Comparison of ENCODE assay signal across 15 cellular contexts in genomic region chr6:44704240-44705150, GRCh38.
DNase-seq lines count a peak whose midpoint lies in the region; ATAC-seq and TF ChIP-seq lines count a peak whose summit lies in the region.
"Had no signal": no experiment of that assay in that cellular context is flagged by ENCODE, and none has a peak within 500 bp of the region (broad histone marks: within the 10 kb centered on the region; RNA-seq: fewer than 3 reads in every experiment).

No MANE protein-coding gene starts in this region.

- TF ChIP-seq POLR2A in lower leg skin (IDR thresholded peaks at IDR 0.05) = no peak

- no peaks in the 10 kb centered on the region for H3K27me3 Mint-ChIP-seq in natural killer cell treated with Interleukin-12 subunit alpha and Interleukin-12 subunit beta and Interleukin-15 and Interleukin-18, amount 100 ng/mL, for 72 hours
- H3K27me3 Mint-ChIP-seq in natural killer cell (ENCODE audit: low read depth in 2 of 2) = no peaks in the 10 kb centered on the region
- H3K27me3 Mint-ChIP-seq in activated naive CD8-positive, alpha-beta T cell treated with anti-CD3 and anti-CD28 coated beads for 36 hours = no peaks in the 10 kb centered on the region
- H3K27me3 Mint-ChIP-seq in stimulated activated naive CD8-positive, alpha-beta T cell treated with anti-CD3 and anti-CD28 coated beads, Interleukin-15, amount 100 ng/mL, for 72 hours = no peaks in the 10 kb centered on the region
- H3K27me3 Mint-ChIP-seq in naive thymus-derived CD8-positive, alpha-beta T cell = no peaks in the 10 kb centered on the region

- H3K36me3 Mint-ChIP-seq in natural killer cell treated with Interleukin-12 subunit alpha and Interleukin-12 subunit beta and Interleukin-15 and Interleukin-18, amount 100 ng/mL, for 72 hours = peaks cover 6% of the 10 kb centered on the region
- no peaks in the 10 kb centered on the region for H3K36me3 Mint-ChIP-seq in natural killer cell
- H3K36me3 Mint-ChIP-seq in activated naive CD8-positive, alpha-beta T cell treated with anti-CD3 and anti-CD28 coated beads for 36 hours = peaks cover 6% of the 10 kb centered on the region
- H3K36me3 Mint-ChIP-seq in naive thymus-derived CD8-positive, alpha-beta T cell = peaks cover 0 to 15% (median 3%) of the 10 kb centered on the region in 3 donors

- peak overlapping the region; percentile 89 for H3K27ac ChIP-seq in KMS-11
- H3K27ac ChIP-seq: adrenal gland, dorsolateral prefrontal cortex had no signal

- H3K79me2 ChIP-seq in KMS-11 (ENCODE audit: insufficient read depth, low read depth) = no peaks in the 10 kb centered on the region

- peak overlapping the region; percentile 82 for H2AFZ ChIP-seq in KMS-11 (ENCODE audit: low read depth)

- POLR2A ChIA-PET in naive thymus-derived CD8-positive, alpha-beta T cell (lab: Charles Lee) = interaction anchor here (0.6 kb wide), 1 partner anchor 48 kb away, joined by 3 read pairs; no protein-coding TSS in a partner anchor

- WGBS in lower leg skin, 2 donors = 94% methylated on average over 15 of the region's 15 CpGs

- no peak for DNase-seq in natural killer cell treated with Interleukin-12 subunit alpha and Interleukin-12 subunit beta and Interleukin-15 and Interleukin-18, amount 100 ng/mL, for 72 hours (ENCODE audit: low spot score)
- DNase-seq in natural killer cell (no peak), SIG-M5 (lab: John Stamatoyannopoulos, UW) (no peak), lower leg skin (ENCODE audit: low spot score in 2 of 2) (no peak)
- no peak for DNase-seq in activated naive CD8-positive, alpha-beta T cell treated with anti-CD3 and anti-CD28 coated beads for 36 hours
- peak in 1 of 2 donors; percentile 58 for DNase-seq in stimulated activated naive CD8-positive, alpha-beta T cell treated with anti-CD3 and anti-CD28 coated beads, Interleukin-15, amount 100 ng/mL, for 72 hours
- no peak for DNase-seq in naive thymus-derived CD8-positive, alpha-beta T cell
- DNase-seq: adrenal gland, DMS79 treated with DMSO at 0.1 percent for 48 hours, dorsolateral prefrontal cortex, left colon, NCI-H1436 treated with DMSO at 0.1 percent for 48 hours, nucleus accumbens, T1000 had no signal

- H3K4me1 Mint-ChIP-seq in natural killer cell treated with Interleukin-12 subunit alpha and Interleukin-12 subunit beta and Interleukin-15 and Interleukin-18, amount 100 ng/mL, for 72 hours (ENCODE audit: low read depth in 2 of 2) = peaks cover 4 to 33% of the 10 kb centered on the region in 2 donors
- H3K4me1 Mint-ChIP-seq in natural killer cell = no peaks in the 10 kb centered on the region
- H3K4me1 Mint-ChIP-seq in activated naive CD8-positive, alpha-beta T cell treated with anti-CD3 and anti-CD28 coated beads for 36 hours = peaks cover 8% of the 10 kb centered on the region
- H3K4me1 Mint-ChIP-seq in stimulated activated naive CD8-positive, alpha-beta T cell treated with anti-CD3 and anti-CD28 coated beads, Interleukin-15, amount 100 ng/mL, for 72 hours = peaks cover 18% of the 10 kb centered on the region
- peaks cover 1 to 7% (median 4%) of the 10 kb centered on the region in 4 donors for H3K4me1 Mint-ChIP-seq in naive thymus-derived CD8-positive, alpha-beta T cell

- intact Hi-C loops in natural killer cell (cut with micrococcal nuclease) = no loop called here
- intact Hi-C loops in lower leg skin (cut with DNase I; ENCODE audit: low total_unique reads) = no loop called here

- peaks cover 3% of the 10 kb centered on the region for H3K9me3 Mint-ChIP-seq in natural killer cell treated with Interleukin-12 subunit alpha and Interleukin-12 subunit beta and Interleukin-15 and Interleukin-18, amount 100 ng/mL, for 72 hours
- H3K9me3 Mint-ChIP-seq in natural killer cell = peaks cover 0 to 2% of the 10 kb centered on the region in 2 donors
- peaks cover 7% of the 10 kb centered on the region for H3K9me3 Mint-ChIP-seq in activated naive CD8-positive, alpha-beta T cell treated with anti-CD3 and anti-CD28 coated beads for 36 hours
- peaks cover 14 to 16% of the 10 kb centered on the region in 2 donors for H3K9me3 Mint-ChIP-seq in stimulated activated naive CD8-positive, alpha-beta T cell treated with anti-CD3 and anti-CD28 coated beads, Interleukin-15, amount 100 ng/mL, for 72 hours
- peaks cover 0 to 10% (median 0%) of the 10 kb centered on the region in 9 donors for H3K9me3 Mint-ChIP-seq in naive thymus-derived CD8-positive, alpha-beta T cell

- TF ChIP-seq CTCF in natural killer cell (IDR thresholded peaks at IDR 0.05) = no peak
- no peak for TF ChIP-seq CTCF in KMS-11 (conservative IDR thresholded peaks at IDR 0.05; ENCODE audit: low read depth, low read length)
- no peak for TF ChIP-seq CTCF in lower leg skin (IDR thresholded peaks at IDR 0.05)

- H3K36me3 ChIP-seq in KMS-11 (ENCODE audit: insufficient read depth) = no peaks in the 10 kb centered on the region
- H3K36me3 ChIP-seq: adrenal gland had no signal

- H3K27ac Mint-ChIP-seq in natural killer cell treated with Interleukin-12 subunit alpha and Interleukin-12 subunit beta and Interleukin-15 and Interleukin-18, amount 100 ng/mL, for 72 hours = peak overlapping the region in 1 of 2 donors; percentile 92
- H3K27ac Mint-ChIP-seq in natural killer cell = no peak overlapping the region
- peak overlapping the region; percentile 9 for H3K27ac Mint-ChIP-seq in activated naive CD8-positive, alpha-beta T cell treated with anti-CD3 and anti-CD28 coated beads for 36 hours
- peak overlapping the region in 1 of 2 donors; percentile 4 for H3K27ac Mint-ChIP-seq in stimulated activated naive CD8-positive, alpha-beta T cell treated with anti-CD3 and anti-CD28 coated beads, Interleukin-15, amount 100 ng/mL, for 72 hours
- H3K27ac Mint-ChIP-seq in naive thymus-derived CD8-positive, alpha-beta T cell = peak overlapping the region in 1 of 10 donors; percentile 25

- peak; percentile 51 to 88 for ATAC-seq in natural killer cell treated with Interleukin-12 subunit alpha and Interleukin-12 subunit beta and Interleukin-15 and Interleukin-18, amount 100 ng/mL, for 72 hours
- ATAC-seq in natural killer cell = no peak
- ATAC-seq in stimulated activated naive CD8-positive, alpha-beta T cell treated with anti-CD3 and anti-CD28 coated beads, Interleukin-15, amount 100 ng/mL, for 72 hours = peak; percentile 88
- ATAC-seq in naive thymus-derived CD8-positive, alpha-beta T cell = no peak
- ATAC-seq: left colon had no signal

- H4K20me1 ChIP-seq in KMS-11 (ENCODE audit: insufficient read depth) = no peaks in the 10 kb centered on the region

- H3K27me3 ChIP-seq in KMS-11 (ENCODE audit: insufficient read depth, low read depth) = no peaks in the 10 kb centered on the region
- H3K27me3 ChIP-seq: adrenal gland had no signal

- peak overlapping the region; percentile 61 for H3K4me3 Mint-ChIP-seq in natural killer cell treated with Interleukin-12 subunit alpha and Interleukin-12 subunit beta and Interleukin-15 and Interleukin-18, amount 100 ng/mL, for 72 hours
- no peak overlapping the region for H3K4me3 Mint-ChIP-seq in natural killer cell
- no peak overlapping the region for H3K4me3 Mint-ChIP-seq in activated naive CD8-positive, alpha-beta T cell treated with anti-CD3 and anti-CD28 coated beads for 36 hours
- no peak overlapping the region for H3K4me3 Mint-ChIP-seq in stimulated activated naive CD8-positive, alpha-beta T cell treated with anti-CD3 and anti-CD28 coated beads, Interleukin-15, amount 100 ng/mL, for 72 hours
- no peak overlapping the region for H3K4me3 Mint-ChIP-seq in naive thymus-derived CD8-positive, alpha-beta T cell

- peaks cover 64% of the 10 kb centered on the region for H3K4me1 ChIP-seq in KMS-11 (ENCODE audit: low read depth, poor library complexity, severe bottlenecking)
- H3K4me1 ChIP-seq: adrenal gland had no signal

- H3K9ac ChIP-seq in KMS-11 = peak overlapping the region; percentile 37; the same call in 1 of the 2 replicates

- H3K4me2 ChIP-seq in KMS-11 = peak overlapping the region; percentile 93

- no peak overlapping the region for H3K4me3 ChIP-seq in KMS-11 (IDR thresholded peaks at IDR 0.05; ENCODE audit: insufficient read depth, low read depth, low read length)
- no peak overlapping the region for H3K4me3 ChIP-seq in lower leg skin (ENCODE audit: low read depth, poor library complexity, severe bottlenecking)
- H3K4me3 ChIP-seq: adrenal gland, dorsolateral prefrontal cortex had no signal

Comparison
In these comparisons a context has a peak if more than half of its experiments do, and no peak if none do; other contexts are left out.
1. ATAC-seq: peak in natural killer cell treated with Interleukin-12 subunit alpha and Interleukin-12 subunit beta and Interleukin-15 and Interleukin-18, amount 100 ng/mL, for 72 hours (2 of 2) and stimulated activated naive CD8-positive, alpha-beta T cell treated with anti-CD3 and anti-CD28 coated beads, Interleukin-15, amount 100 ng/mL, for 72 hours (single experiment); none in natural killer cell (0 of 3) and naive thymus-derived CD8-positive, alpha-beta T cell (0 of 2).